ENCODE assay signal across 1 cellular context in genomic region chr3:72582211-72582878, GRCh38.
TF ChIP-seq lines count a peak whose summit lies in the region.

No MANE protein-coding gene starts in this region.

TF ChIP-seq in GM12878, 131 proteins besides CTCF, POLR2A, EP300 and RAD21 (continued from another document and continues in another):
- TF ChIP-seq TAF1 (IDR thresholded peaks at IDR 0.05; ENCODE audit: borderline replicate concordance, low read depth, low read length) (no peak), RELB (IDR thresholded peaks at IDR 0.05; ENCODE audit: low read depth) (peak; percentile 73), POU2F2 (IDR thresholded peaks at IDR 0.05; ENCODE audit: borderline replicate concordance, low read depth, low read length) (0 out of 3 replicates have a peak, but pooled peaks have one; percentile 36), SP1 (IDR thresholded peaks at IDR 0.05; ENCODE audit: low read depth, low read length) (peak; percentile 22), KLF5 (IDR thresholded peaks at IDR 0.05; ENCODE audit: partially characterized antibody) (no peak), IKZF2 (IDR thresholded peaks at IDR 0.05) (peak; percentile 84 to 87), NKRF (conservative IDR thresholded peaks at IDR 0.05) (no peak), RFX5 (IDR thresholded peaks at IDR 0.05; ENCODE audit: low read depth, low read length) (no peak), RAD51 (IDR thresholded peaks at IDR 0.05) (no peak), SREBF1 (IDR thresholded peaks at IDR 0.05; ENCODE audit: low read length) (no peak), SMARCA5 (IDR thresholded peaks at IDR 0.05) (no peak), CBX5 (IDR thresholded peaks at IDR 0.05; ENCODE audit: low read depth) (no peak), RBBP5 (conservative IDR thresholded peaks at IDR 0.05) (no peak), SMC3 (IDR thresholded peaks at IDR 0.05; ENCODE audit: borderline replicate concordance, low read length) (no peak), CUX1 (IDR thresholded peaks at IDR 0.05; ENCODE audit: insufficient replicate concordance, low read depth, low read length) (no peak), MYC (IDR thresholded peaks at IDR 0.05; ENCODE audit: insufficient read depth, insufficient read length, insufficient replicate concordance, low read length, severe bottlenecking) (no peak), BCL11A (IDR thresholded peaks at IDR 0.05; ENCODE audit: low read depth, low read length) (peak; percentile 61; the same call in 1 of the 2 replicates), PRDM15 (CRISPR knock-in tag; IDR thresholded peaks at IDR 0.05) (no peak), NR2F1 (conservative IDR thresholded peaks at IDR 0.05) (no peak), ATF3 (IDR thresholded peaks at IDR 0.05; ENCODE audit: borderline replicate concordance, extremely low read depth, low read depth, low read length) (no peak), HDAC6 (IDR thresholded peaks at IDR 0.05; ENCODE audit: unreplicated experiment) (no peak), ZNF384 (IDR thresholded peaks at IDR 0.05; ENCODE audit: borderline replicate concordance, low read depth, low read length) (no peak)
- TF ChIP-seq, protein P1, sequence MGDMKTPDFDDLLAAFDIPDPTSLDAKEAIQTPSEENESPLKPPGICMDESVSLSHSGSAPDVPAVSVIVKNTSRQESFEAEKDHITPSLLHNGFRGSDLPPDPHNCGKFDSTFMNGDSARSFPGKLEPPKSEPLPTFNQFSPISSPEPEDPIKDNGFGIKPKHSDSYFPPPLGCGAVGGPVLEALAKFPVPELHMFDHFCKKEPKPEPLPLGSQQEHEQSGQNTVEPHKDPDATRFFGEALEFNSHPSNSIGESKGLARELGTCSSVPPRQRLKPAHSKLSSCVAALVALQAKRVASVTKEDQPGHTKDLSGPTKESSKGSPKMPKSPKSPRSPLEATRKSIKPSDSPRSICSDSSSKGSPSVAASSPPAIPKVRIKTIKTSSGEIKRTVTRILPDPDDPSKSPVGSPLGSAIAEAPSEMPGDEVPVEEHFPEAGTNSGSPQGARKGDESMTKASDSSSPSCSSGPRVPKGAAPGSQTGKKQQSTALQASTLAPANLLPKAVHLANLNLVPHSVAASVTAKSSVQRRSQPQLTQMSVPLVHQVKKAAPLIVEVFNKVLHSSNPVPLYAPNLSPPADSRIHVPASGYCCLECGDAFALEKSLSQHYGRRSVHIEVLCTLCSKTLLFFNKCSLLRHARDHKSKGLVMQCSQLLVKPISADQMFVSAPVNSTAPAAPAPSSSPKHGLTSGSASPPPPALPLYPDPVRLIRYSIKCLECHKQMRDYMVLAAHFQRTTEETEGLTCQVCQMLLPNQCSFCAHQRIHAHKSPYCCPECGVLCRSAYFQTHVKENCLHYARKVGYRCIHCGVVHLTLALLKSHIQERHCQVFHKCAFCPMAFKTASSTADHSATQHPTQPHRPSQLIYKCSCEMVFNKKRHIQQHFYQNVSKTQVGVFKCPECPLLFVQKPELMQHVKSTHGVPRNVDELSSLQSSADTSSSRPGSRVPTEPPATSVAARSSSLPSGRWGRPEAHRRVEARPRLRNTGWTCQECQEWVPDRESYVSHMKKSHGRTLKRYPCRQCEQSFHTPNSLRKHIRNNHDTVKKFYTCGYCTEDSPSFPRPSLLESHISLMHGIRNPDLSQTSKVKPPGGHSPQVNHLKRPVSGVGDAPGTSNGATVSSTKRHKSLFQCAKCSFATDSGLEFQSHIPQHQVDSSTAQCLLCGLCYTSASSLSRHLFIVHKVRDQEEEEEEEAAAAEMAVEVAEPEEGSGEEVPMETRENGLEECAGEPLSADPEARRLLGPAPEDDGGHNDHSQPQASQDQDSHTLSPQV (IDR thresholded peaks at IDR 0.05) = no peak
- TF ChIP-seq, protein P2, sequence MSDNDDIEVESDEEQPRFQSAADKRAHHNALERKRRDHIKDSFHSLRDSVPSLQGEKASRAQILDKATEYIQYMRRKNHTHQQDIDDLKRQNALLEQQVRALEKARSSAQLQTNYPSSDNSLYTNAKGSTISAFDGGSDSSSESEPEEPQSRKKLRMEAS (IDR thresholded peaks at IDR 0.05; ENCODE audit: low read depth, low read length) = no peak
- TF ChIP-seq, protein P3, sequence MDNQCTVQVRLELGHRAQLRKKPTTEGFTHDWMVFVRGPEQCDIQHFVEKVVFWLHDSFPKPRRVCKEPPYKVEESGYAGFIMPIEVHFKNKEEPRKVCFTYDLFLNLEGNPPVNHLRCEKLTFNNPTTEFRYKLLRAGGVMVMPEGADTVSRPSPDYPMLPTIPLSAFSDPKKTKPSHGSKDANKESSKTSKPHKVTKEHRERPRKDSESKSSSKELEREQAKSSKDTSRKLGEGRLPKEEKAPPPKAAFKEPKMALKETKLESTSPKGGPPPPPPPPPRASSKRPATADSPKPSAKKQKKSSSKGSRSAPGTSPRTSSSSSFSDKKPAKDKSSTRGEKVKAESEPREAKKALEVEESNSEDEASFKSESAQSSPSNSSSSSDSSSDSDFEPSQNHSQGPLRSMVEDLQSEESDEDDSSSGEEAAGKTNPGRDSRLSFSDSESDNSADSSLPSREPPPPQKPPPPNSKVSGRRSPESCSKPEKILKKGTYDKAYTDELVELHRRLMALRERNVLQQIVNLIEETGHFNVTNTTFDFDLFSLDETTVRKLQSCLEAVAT (IDR thresholded peaks at IDR 0.05) = peak; percentile 72
- TF ChIP-seq, protein P4, sequence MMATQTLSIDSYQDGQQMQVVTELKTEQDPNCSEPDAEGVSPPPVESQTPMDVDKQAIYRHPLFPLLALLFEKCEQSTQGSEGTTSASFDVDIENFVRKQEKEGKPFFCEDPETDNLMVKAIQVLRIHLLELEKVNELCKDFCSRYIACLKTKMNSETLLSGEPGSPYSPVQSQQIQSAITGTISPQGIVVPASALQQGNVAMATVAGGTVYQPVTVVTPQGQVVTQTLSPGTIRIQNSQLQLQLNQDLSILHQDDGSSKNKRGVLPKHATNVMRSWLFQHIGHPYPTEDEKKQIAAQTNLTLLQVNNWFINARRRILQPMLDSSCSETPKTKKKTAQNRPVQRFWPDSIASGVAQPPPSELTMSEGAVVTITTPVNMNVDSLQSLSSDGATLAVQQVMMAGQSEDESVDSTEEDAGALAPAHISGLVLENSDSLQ (IDR thresholded peaks at IDR 0.05) = peak; percentile 62; the same call in 1 of the 2 replicates
- TF ChIP-seq, protein P5, sequence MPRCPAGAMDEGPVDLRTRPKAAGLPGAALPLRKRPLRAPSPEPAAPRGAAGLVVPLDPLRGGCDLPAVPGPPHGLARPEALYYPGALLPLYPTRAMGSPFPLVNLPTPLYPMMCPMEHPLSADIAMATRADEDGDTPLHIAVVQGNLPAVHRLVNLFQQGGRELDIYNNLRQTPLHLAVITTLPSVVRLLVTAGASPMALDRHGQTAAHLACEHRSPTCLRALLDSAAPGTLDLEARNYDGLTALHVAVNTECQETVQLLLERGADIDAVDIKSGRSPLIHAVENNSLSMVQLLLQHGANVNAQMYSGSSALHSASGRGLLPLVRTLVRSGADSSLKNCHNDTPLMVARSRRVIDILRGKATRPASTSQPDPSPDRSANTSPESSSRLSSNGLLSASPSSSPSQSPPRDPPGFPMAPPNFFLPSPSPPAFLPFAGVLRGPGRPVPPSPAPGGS (IDR thresholded peaks at IDR 0.05; ENCODE audit: borderline replicate concordance, insufficient read depth, low read depth, low read length, poor library complexity, severe bottlenecking) = no peak
- TF ChIP-seq, protein P6, sequence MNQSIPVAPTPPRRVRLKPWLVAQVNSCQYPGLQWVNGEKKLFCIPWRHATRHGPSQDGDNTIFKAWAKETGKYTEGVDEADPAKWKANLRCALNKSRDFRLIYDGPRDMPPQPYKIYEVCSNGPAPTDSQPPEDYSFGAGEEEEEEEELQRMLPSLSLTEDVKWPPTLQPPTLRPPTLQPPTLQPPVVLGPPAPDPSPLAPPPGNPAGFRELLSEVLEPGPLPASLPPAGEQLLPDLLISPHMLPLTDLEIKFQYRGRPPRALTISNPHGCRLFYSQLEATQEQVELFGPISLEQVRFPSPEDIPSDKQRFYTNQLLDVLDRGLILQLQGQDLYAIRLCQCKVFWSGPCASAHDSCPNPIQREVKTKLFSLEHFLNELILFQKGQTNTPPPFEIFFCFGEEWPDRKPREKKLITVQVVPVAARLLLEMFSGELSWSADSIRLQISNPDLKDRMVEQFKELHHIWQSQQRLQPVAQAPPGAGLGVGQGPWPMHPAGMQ (IDR thresholded peaks at IDR 0.05; ENCODE audit: borderline replicate concordance) = no peak
